14 cellular contexts compared by ENCODE assay signal in genomic region chr4:94165256-94165655, GRCh38. TPM values are rescaled to one million over a fixed set of nuclear protein-coding genes. Genes with fewer than 3 reads are reported as not detected.
A peak's percentile ranks its signal among the peaks of the same experiment; 100 is the strongest.
DNase-seq lines count a peak whose midpoint lies in the region; ATAC-seq and TF ChIP-seq lines count a peak whose summit lies in the region.
"Had no signal": no experiment of that assay in that cellular context is flagged by ENCODE, and none has a peak within 500 bp of the region (broad histone marks: within the 10 kb centered on the region; RNA-seq: fewer than 3 reads in every experiment).

No MANE protein-coding gene starts in this region.

- H3K9me3 Mint-ChIP-seq in H9: peaks cover 0 to under 1% of the 10 kb centered on the region in 2 experiments; a peak in 2 of 5 replicates
- peaks cover 4% of the 10 kb centered on the region for H3K9me3 Mint-ChIP-seq in neural progenitor cell

- H3K36me3 ChIP-seq in esophagus muscularis mucosa (no peaks in the 10 kb centered on the region), neural progenitor cell (no peaks in the 10 kb centered on the region), Karpas-422 (ENCODE audit: insufficient read depth, low read length) (no peaks in the 10 kb centered on the region)
- H3K36me3 ChIP-seq: BE2C had no signal

- H2BK12ac ChIP-seq in H9 (ENCODE audit: insufficient read length, low read depth, low read length): no peak overlapping the region

- H3K4me3 Mint-ChIP-seq in H9: no peak overlapping the region
- H3K4me3 Mint-ChIP-seq in neural progenitor cell: no peak overlapping the region
- H3K4me3 Mint-ChIP-seq in T-helper 17 cell: no peak overlapping the region
- H3K4me3 Mint-ChIP-seq: CD4-positive, alpha-beta memory T cell had no signal

- intact Hi-C loops in esophagus muscularis mucosa (cut with DNase I): no loop called here

- no peak overlapping the region for H3K18ac ChIP-seq in H9 (ENCODE audit: insufficient read length, low read depth, low read length)

- no peak overlapping the region for H4K8ac ChIP-seq in H9 (replicated peaks; ENCODE audit: insufficient read length, low read depth, low read length)

- H3K27me3 Mint-ChIP-seq in H9 (ENCODE audit: low read depth) (no peaks in the 10 kb centered on the region), neural progenitor cell (ENCODE audit: insufficient read depth, low read depth) (peaks cover 4% of the 10 kb centered on the region), T-helper 17 cell (peaks cover 7% of the 10 kb centered on the region)

- H2AK5ac ChIP-seq in H9 (ENCODE audit: insufficient read length, low read length): no peak overlapping the region

- H3K4me1 Mint-ChIP-seq in H9 (peaks cover 36 to 38% of the 10 kb centered on the region in 2 experiments), neural progenitor cell (peaks cover 6% of the 10 kb centered on the region), T-helper 17 cell (peaks cover 4% of the 10 kb centered on the region)

- H2BK15ac ChIP-seq in H9 (ENCODE audit: low read depth, low read length): no peak overlapping the region

- no peak for TF ChIP-seq EP300 in esophagus muscularis mucosa (IDR thresholded peaks at IDR 0.05)

- no peak for TF ChIP-seq CTCF in H9 (conservative IDR thresholded peaks at IDR 0.05)
- no peak for TF ChIP-seq CTCF in esophagus muscularis mucosa (IDR thresholded peaks at IDR 0.05)
- TF ChIP-seq CTCF in neural progenitor cell (IDR thresholded peaks at IDR 0.05): no peak

- H3K56ac ChIP-seq in H9 (ENCODE audit: insufficient read length, low read depth, low read length): no peak overlapping the region

- H3K27me3 ChIP-seq in H9 (ENCODE audit: insufficient read depth, low read length) (no peaks in the 10 kb centered on the region), esophagus muscularis mucosa (no peaks in the 10 kb centered on the region), neural progenitor cell (no peaks in the 10 kb centered on the region), Karpas-422 (ENCODE audit: low read length) (no peaks in the 10 kb centered on the region)
- H3K27me3 ChIP-seq: BE2C had no signal

- H3K9me3 ChIP-seq in H9 (ENCODE audit: control insufficient read depth, low read depth, low read length) (no peaks in the 10 kb centered on the region), esophagus muscularis mucosa (no peaks in the 10 kb centered on the region), neural progenitor cell (ENCODE audit: low read depth) (no peaks in the 10 kb centered on the region), Karpas-422 (ENCODE audit: low read length) (no peaks in the 10 kb centered on the region), T-helper 17 cell (ENCODE audit: control insufficient read depth, low read length, poor library complexity, severe bottlenecking) (no peaks in the 10 kb centered on the region)
- H3K9me3 ChIP-seq: A549, BE2C had no signal

- H3K36me3 Mint-ChIP-seq in H9 (ENCODE audit: insufficient read depth in 1 of 3, low read depth in 3 of 3): 0 out of 7 replicates have a peak, but pooled peaks cover 0 to 4% (median under 1%) of the 10 kb centered on the region in 3 experiments
- H3K36me3 Mint-ChIP-seq in neural progenitor cell: no peaks in the 10 kb centered on the region
- peaks cover 3% of the 10 kb centered on the region for H3K36me3 Mint-ChIP-seq in T-helper 17 cell (ENCODE audit: low read depth)
- H3K36me3 Mint-ChIP-seq: CD4-positive, alpha-beta memory T cell had no signal

- H3T11ph ChIP-seq in H9 (ENCODE audit: low read length): no peak overlapping the region

- TF ChIP-seq POLR2A in esophagus muscularis mucosa (IDR thresholded peaks at IDR 0.05; ENCODE audit: low read depth): no peak

- no peak overlapping the region for H3K4me2 ChIP-seq in H9 (ENCODE audit: insufficient read depth, insufficient read length, low read length)
- H3K4me2 ChIP-seq in neural progenitor cell: no peak overlapping the region
- no peak overlapping the region for H3K4me2 ChIP-seq in Karpas-422 (ENCODE audit: low read depth, low read length, poor library complexity, severe bottlenecking)
- H3K4me2 ChIP-seq: A549 had no signal

- H3K23ac ChIP-seq in H9 (ENCODE audit: insufficient read length, low read depth, low read length): no peak overlapping the region

- H3K79me2 ChIP-seq in H9 (ENCODE audit: insufficient read depth, low read length): no peaks in the 10 kb centered on the region
- H3K79me2 ChIP-seq in neural progenitor cell (ENCODE audit: low read depth): no peaks in the 10 kb centered on the region
- H3K79me2 ChIP-seq in Karpas-422 (ENCODE audit: low read length): no peaks in the 10 kb centered on the region

- H3K27ac ChIP-seq in H9 (ENCODE audit: insufficient read length, low read depth, low read length) (no peak overlapping the region), esophagus muscularis mucosa (replicated peaks in 1 of 4) (no peak overlapping the region), neural progenitor cell (no peak overlapping the region), Karpas-422 (ENCODE audit: low read length) (no peak overlapping the region)
- H3K27ac ChIP-seq: A549 had no signal

- H2BK20ac ChIP-seq in H9 (ENCODE audit: low read depth, low read length, poor library complexity, severe bottlenecking): no peak overlapping the region

- H4K5ac ChIP-seq in H9 (ENCODE audit: insufficient read length, low read depth, low read length): no peak overlapping the region

- no peak overlapping the region for H3K4me3 ChIP-seq in esophagus muscularis mucosa
- no peak overlapping the region for H3K4me3 ChIP-seq in neural progenitor cell
- H3K4me3 ChIP-seq in Karpas-422 (ENCODE audit: low read length): no peak overlapping the region
- H3K4me3 ChIP-seq: A549 had no signal

- no peaks in the 10 kb centered on the region for H3F3A ChIP-seq in neural progenitor cell (ENCODE audit: low read depth)

- no peak overlapping the region for H3K14ac ChIP-seq in H9 (ENCODE audit: insufficient read depth, low read length)

- H2AFZ ChIP-seq in H9 (ENCODE audit: low read length) (no peak overlapping the region), neural progenitor cell (replicated peaks) (no peak overlapping the region), Karpas-422 (ENCODE audit: low read length) (no peak overlapping the region)

- no peak overlapping the region for H3K4ac ChIP-seq in H9 (ENCODE audit: low read depth, low read length)

- H4K91ac ChIP-seq in H9 (ENCODE audit: insufficient read length, low read depth, low read length): no peak overlapping the region

- H3K9me2 ChIP-seq in Karpas-422 (replicated peaks; ENCODE audit: insufficient read depth, low read length): no peaks in the 10 kb centered on the region

- H4K20me1 ChIP-seq in H9 (ENCODE audit: control insufficient read depth, insufficient read depth, insufficient read length): no peaks in the 10 kb centered on the region
- no peaks in the 10 kb centered on the region for H4K20me1 ChIP-seq in neural progenitor cell (ENCODE audit: low read depth)
- H4K20me1 ChIP-seq in Karpas-422 (ENCODE audit: insufficient read depth, low read depth, low read length): no peaks in the 10 kb centered on the region

- no CpG with 5 or more reads among the region's 3 CpGs for WGBS in H9 (ENCODE audit: extremely low coverage, insufficient read length, low lambda C conversion rate)
- 73% methylated on average over 3 of the region's 3 CpGs for WGBS in esophagus muscularis mucosa

- ATAC-seq in T-helper 17 cell: no peak
- ATAC-seq: A549 had no signal

- no peaks in the 10 kb centered on the region for H3K79me1 ChIP-seq in H9 (ENCODE audit: insufficient read depth, low read depth, low read length, poor library complexity, severe bottlenecking)

- H3K9ac ChIP-seq in H9 (ENCODE audit: extremely low read depth, insufficient read length, low read length) (no peak overlapping the region), neural progenitor cell (no peak overlapping the region), Karpas-422 (ENCODE audit: low read length) (no peak overlapping the region)

- H3K27ac Mint-ChIP-seq in H9 (0 out of 7 replicates have a peak overlapping the region, but pooled peaks of 1 of the 3 experiments have one; percentile 0), neural progenitor cell (no peak overlapping the region), T-helper 17 cell (no peak overlapping the region)
- H3K27ac Mint-ChIP-seq: CD4-positive, alpha-beta memory T cell had no signal

- H3K4me1 ChIP-seq in H9 (ENCODE audit: insufficient read depth, low read length): no peaks in the 10 kb centered on the region; the same call in 1 of the 2 replicates
- H3K4me1 ChIP-seq in esophagus muscularis mucosa: no peaks in the 10 kb centered on the region
- H3K4me1 ChIP-seq in neural progenitor cell: peaks cover 5% of the 10 kb centered on the region
- no peaks in the 10 kb centered on the region for H3K4me1 ChIP-seq in Karpas-422 (ENCODE audit: low read length)
- H3K4me1 ChIP-seq: A549, BE2C had no signal

- H3K23me2 ChIP-seq in H9 (ENCODE audit: insufficient read length, low read depth, low read length, poor library complexity, severe bottlenecking): no peaks in the 10 kb centered on the region

- H2BK5ac ChIP-seq in H9 (ENCODE audit: insufficient read length, low read length): no peak overlapping the region

- peak; percentile 46 for DNase-seq in H9
- DNase-seq in SW480 (ENCODE audit: low spot score): peak; percentile 37
- peak; percentile 57 for DNase-seq in esophagus muscularis mucosa (ENCODE audit: extremely low spot score)
- DNase-seq in neural progenitor cell (ENCODE audit: low spot score): peak; percentile 15
- DNase-seq in activated CD4-positive, alpha-beta T cell treated with anti-CD3 and anti-CD28 coated beads for 1 hour: no peak
- no peak for DNase-seq in GM03348 (ENCODE audit: low spot score)
- no peak for DNase-seq in Karpas-422
- DNase-seq in T-helper 17 cell: no peak
- DNase-seq: BE2C; CD4-positive, alpha-beta memory T cell; DMS79; IMR-90; KBM-7 had no signal

- peak overlapping the region; percentile 61 for H2BK120ac ChIP-seq in H9 (ENCODE audit: low read depth, low read length, poor library complexity, severe bottlenecking)

RNA-seq across cellular contexts. Expression of gene SMARCAD1, which starts 42.4 kb away (rescaled TPM):
- 57.1 and 58.2 TPM in 2 replicates for total RNA-seq in H9 (2021)
- total RNA-seq in esophagus muscularis mucosa: 10 to 100 TPM; 12.3 to 19.1 (median 14.5) TPM
- 66.6 and 115 TPM in 2 replicates for total RNA-seq in neural progenitor cell (ENCODE audit: low replicate concordance)
- total RNA-seq in Karpas-422 (2014; rRNA removed; shearing (Covaris generic); ENCODE audit: low replicate concordance): 44.6 and 76.7 TPM in 2 replicates
- total RNA-seq in T-helper 17 cell: 10 to 100 TPM; 12.3 to 15.9 TPM

Comparison
In these comparisons a context has a peak if more than half of its experiments do, and no peak if none do; other contexts are left out.
1. DNase-seq: peak in H9 (single experiment), SW480 (single experiment), esophagus muscularis mucosa (single experiment) and neural progenitor cell (single experiment); none in activated CD4-positive, alpha-beta T cell treated with anti-CD3 and anti-CD28 coated beads for 1 hour (single experiment), GM03348 (single experiment), Karpas-422 (single experiment) and T-helper 17 cell (0 of 3).